In genomic region chr17:74935585-74936469, GRCh38 we compare ENCODE assay signal across 16 cellular contexts. TPM values are rescaled to one million over a fixed set of nuclear protein-coding genes. Genes with fewer than 3 reads are reported as not detected.
A peak's percentile ranks its signal among the peaks of the same experiment; 100 is the strongest.
DNase-seq lines count a peak whose midpoint lies in the region; ATAC-seq and TF ChIP-seq lines count a peak whose summit lies in the region.
"Had no signal": no experiment of that assay in that cellular context is flagged by ENCODE, and none has a peak within 500 bp of the region (broad histone marks: within the 10 kb centered on the region; RNA-seq: fewer than 3 reads in every experiment).

OTOP3 (plus strand) TSS chr17:74935898; CDS start chr17:74935922, 24 bp downstream.

- H3K9me3 ChIP-seq in esophagus squamous epithelium (no peaks in the 10 kb centered on the region), neuronal stem cell (replicated peaks in 1 of 2; ENCODE audit: control insufficient read depth in 2 of 2, insufficient read depth in 1 of 2, low read depth in 1 of 2, low read length in 2 of 2) (peaks cover 0 to 1% of the 10 kb centered on the region in 2 donors)
- H3K9me3 ChIP-seq: heart left ventricle had no signal

- H2BK12ac ChIP-seq in neuronal stem cell (ENCODE audit: low read length): no peak within 1 kb of the TSS

- 6% methylated on average over 9 of the region's 78 CpGs; no CpG with 5 or more reads in 1 of the 2 donors for WGBS in esophagus squamous epithelium, 2 donors
- WGBS in neuronal stem cell (ENCODE audit: extremely low coverage in 2 of 2, insufficient read length in 2 of 2, insufficient replicate concordance in 1 of 2), 2 donors: no CpG with 5 or more reads among the region's 78 CpGs

- H3K14ac ChIP-seq in neuronal stem cell (ENCODE audit: low read length): peak within 1 kb of the TSS; percentile 89

- H2BK15ac ChIP-seq in neuronal stem cell (ENCODE audit: low read length): no peak within 1 kb of the TSS

- H2BK5ac ChIP-seq in neuronal stem cell (ENCODE audit: low read length): no peak within 1 kb of the TSS

- H3K23ac ChIP-seq in neuronal stem cell (ENCODE audit: low read depth, low read length, poor library complexity): peak within 1 kb of the TSS; percentile 55

- H3K79me1 ChIP-seq in neuronal stem cell (ENCODE audit: low read depth, low read length): peaks cover under 1% of the 10 kb centered on the region

- H3K27me3 ChIP-seq in esophagus squamous epithelium (peaks cover 0 to 86% (median 12%) of the 10 kb centered on the region in 4 donors), neuronal stem cell (ENCODE audit: control insufficient read depth in 3 of 3, insufficient read depth in 3 of 3, low read depth in 1 of 3, low read length in 3 of 3) (peaks cover 19 to 92% (median 58%) of the 10 kb centered on the region in 3 experiments)

- peak within 1 kb of the TSS; percentile 8 for H3K18ac ChIP-seq in neuronal stem cell (ENCODE audit: low read length)

- H3K27ac ChIP-seq in esophagus squamous epithelium (peak within 1 kb of the TSS in 3 of 4 donors; percentile 62 to 78 (median 77)), neuronal stem cell (replicated peaks; ENCODE audit: low read length) (no peak within 1 kb of the TSS)
- H3K27ac ChIP-seq: cardiac muscle cell, heart left ventricle had no signal

- H4K8ac ChIP-seq in neuronal stem cell (ENCODE audit: low read depth, low read length): no peak within 1 kb of the TSS

- no peak within 1 kb of the TSS for H3K4ac ChIP-seq in neuronal stem cell (ENCODE audit: low read length)

- H3K36me3 ChIP-seq in esophagus squamous epithelium (no peaks in the 10 kb centered on the region), neuronal stem cell (replicated peaks in 1 of 2; ENCODE audit: control insufficient read depth in 2 of 2, insufficient read depth in 2 of 2, low read length in 2 of 2) (no peaks in the 10 kb centered on the region)
- H3K36me3 ChIP-seq: cardiac muscle cell, heart left ventricle had no signal

- no peak for TF ChIP-seq POLR2A in esophagus squamous epithelium (IDR thresholded peaks at IDR 0.05)

- no peak for TF ChIP-seq CTCF in esophagus squamous epithelium (IDR thresholded peaks at IDR 0.05)

- DNase-seq in NCI-H1417 (lab: John Stamatoyannopoulos, UW): peak in 2 of 3 experiments; percentile 72 to 81
- no peak for DNase-seq in NCI-H1417 treated with DMSO at 0.1 percent for 48 hours (lab: John Stamatoyannopoulos, UW)
- peak; percentile 68 for DNase-seq in NCI-H748 (lab: John Stamatoyannopoulos, UW; ENCODE audit: unreplicated experiment)
- no peak for DNase-seq in esophagus squamous epithelium (lab: John Stamatoyannopoulos, UW)
- no peak for DNase-seq in neuronal stem cell (ENCODE audit: low spot score)
- DNase-seq in activated gamma-delta T cell treated with Interleukin-2 at 50 U/mL for 16 hours: no peak
- DNase-seq: activated CD4-positive, alpha-beta T cell treated with anti-CD3 and anti-CD28 coated beads, Interleukin-2, amount 50 U/mL, for 4 hours; NCI-H187 treated with DMSO at 0.1 percent for 48 hours; OCI-M1; T-helper 1 cell had no signal

- H3K9ac ChIP-seq in neuronal stem cell (ENCODE audit: low read depth, low read length, poor library complexity): no peak within 1 kb of the TSS

- ATAC-seq in GM18498 (IDR thresholded peaks at IDR 0.05; ENCODE audit: unreplicated experiment): no peak
- ATAC-seq in HG02885 (IDR thresholded peaks at IDR 0.05; ENCODE audit: poor library complexity, unreplicated experiment): no peak
- ATAC-seq: heart left ventricle had no signal

- peaks cover 9 to 64% (median 15%) of the 10 kb centered on the region in 3 donors for H3K4me1 ChIP-seq in esophagus squamous epithelium
- peaks cover 0 to 6% of the 10 kb centered on the region in 2 donors for H3K4me1 ChIP-seq in neuronal stem cell (ENCODE audit: control insufficient read depth in 2 of 2, insufficient read depth in 1 of 2, low read depth in 1 of 2, low read length in 2 of 2)

- H2BK120ac ChIP-seq in neuronal stem cell (ENCODE audit: low read depth, low read length): no peak within 1 kb of the TSS

- H3K4me3 ChIP-seq in esophagus squamous epithelium: peak within 1 kb of the TSS; percentile 30 to 55 (median 46)
- H3K4me3 ChIP-seq in neuronal stem cell (ENCODE audit: low read length in 2 of 2): no peak within 1 kb of the TSS
- H3K4me3 ChIP-seq: cardiac muscle cell had no signal

- H2AFZ ChIP-seq in neuronal stem cell (ENCODE audit: low read length): no peak within 1 kb of the TSS

- H3K4me2 ChIP-seq in neuronal stem cell (ENCODE audit: insufficient read depth, low read length, poor library complexity, severe bottlenecking): peak within 1 kb of the TSS; percentile 25

- intact Hi-C loops in esophagus squamous epithelium (cut with DNase I): no loop called here

- no peak within 1 kb of the TSS for H4K91ac ChIP-seq in neuronal stem cell (ENCODE audit: low read depth, low read length, poor library complexity)

- no peak within 1 kb of the TSS for H2AK5ac ChIP-seq in neuronal stem cell (ENCODE audit: low read depth, low read length)

RNA-seq across cellular contexts. Expression of gene OTOP3, which starts in this region (rescaled TPM):
- 10 to 100 TPM in 3 of 4 donors, 1 to 10 TPM in 1; 7.1 to 33.9 (median 24.0) TPM for total RNA-seq in esophagus squamous epithelium
- polyA plus RNA-seq in neuronal stem cell (2013, experiment 1 of 2): not detected
- not detected for polyA plus RNA-seq in neuronal stem cell (2013, experiment 2 of 2)
- total RNA-seq: A172, cardiac muscle cell, heart left ventricle had no signal
- polyA plus RNA-seq: cardiac muscle cell, heart left ventricle, IgD-negative memory B cell had no signal

Comparison
In these comparisons a context has a peak if more than half of its experiments do, and no peak if none do; other contexts are left out.
1. DNase-seq: peak in NCI-H1417 (2 of 3) and NCI-H748 (single experiment); none in NCI-H1417 treated with DMSO at 0.1 percent for 48 hours (single experiment), esophagus squamous epithelium (single experiment), neuronal stem cell (single experiment) and activated gamma-delta T cell treated with Interleukin-2 at 50 U/mL for 16 hours (single experiment).
2. H3K4me3 ChIP-seq: peak in esophagus squamous epithelium (4 of 4); none in neuronal stem cell (0 of 2).